ENCODE assay signal across 11 cellular contexts in the genomic region with DNA sequence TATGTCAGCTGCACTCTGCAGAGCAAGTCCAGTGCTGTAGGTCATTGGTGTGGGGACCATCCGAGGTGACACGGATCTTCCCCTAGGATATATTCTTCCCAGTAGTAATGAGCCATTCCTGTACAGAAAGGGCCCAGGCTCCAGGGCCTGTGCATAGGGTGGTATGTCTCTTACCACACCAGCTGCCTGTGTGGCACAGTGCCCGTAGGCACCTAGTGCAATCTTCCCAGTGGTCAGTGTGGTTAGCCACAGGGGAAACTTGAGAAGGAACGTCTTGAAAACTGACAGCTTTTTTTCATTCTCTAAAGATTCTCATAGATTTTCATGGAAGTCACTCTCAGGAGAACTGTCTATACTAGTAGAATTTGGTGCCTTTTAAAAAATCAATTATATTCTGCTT. TPM values are rescaled to one million over a fixed set of nuclear protein-coding genes. Genes with fewer than 3 reads are reported as not detected.
DNase-seq lines count a peak whose midpoint lies in the region; ATAC-seq lines count a peak whose summit lies in the region.
"Had no signal": no experiment of that assay in that cellular context is flagged by ENCODE, and none has a peak within 500 bp of the region (broad histone marks: within the 10 kb centered on the region; RNA-seq: fewer than 3 reads in every experiment).

No MANE protein-coding gene starts in this region.

- in situ Hi-C loops in SK-MEL-5 (cut with HindIII; ENCODE audit: low pct_unique_long_range_greater_than_20kb, low sequenced_read_pairs): no loop called here

- ATAC-seq in HG02759 (IDR thresholded peaks at IDR 0.05; ENCODE audit: unreplicated experiment) (no peak), HG03025 (IDR thresholded peaks at IDR 0.05; ENCODE audit: low FRiP score, unreplicated experiment) (no peak)
- ATAC-seq: GM23338 had no signal

- peak; percentile 41 for DNase-seq in Ammon's horn (ENCODE audit: low spot score)
- DNase-seq in HCEC 1CT: peak; percentile 83
- DNase-seq in SK-MEL-5 (ENCODE audit: low read depth, low spot score): peak; percentile 60
- peak; percentile 71 for DNase-seq in foreskin melanocyte
- no peak for DNase-seq in NK-92 treated with Interleukin-12 subunit alpha and Interleukin-12 subunit beta, amount 100 ng/mL, for 24 hours (lab: John Stamatoyannopoulos, UW)
- no peak for DNase-seq in dermis blood vessel endothelial cell
- DNase-seq: activated naive CD4-positive, alpha-beta T cell treated with anti-CD3 and anti-CD28 coated beads, Interleukin-2, amount 10 ng/mL, durations not matched to agents 7 days and 5 days; nucleus accumbens had no signal

RNA-seq across cellular contexts. Expression of a gene that starts 39.8 kb away (rescaled TPM):
- 182 and 186 TPM in 2 replicates for total RNA-seq in SK-MEL-5 (2014; rRNA removed; shearing (Covaris generic))
- polyA plus RNA-seq in SK-MEL-5 (2015; cell fraction: cytosol; rRNA removed): 175 and 190 TPM in 2 replicates
- 14.5 and 28.8 TPM in 2 replicates for polyA plus RNA-seq in SK-MEL-5 (2015; cell fraction: nucleus; rRNA removed)
- total RNA-seq in dermis blood vessel endothelial cell: 8.7 and 8.8 TPM in 2 replicates

Comparison
In these comparisons a context has a peak if more than half of its experiments do, and no peak if none do; other contexts are left out.
1. DNase-seq: peak in Ammon's horn (single experiment), HCEC 1CT (single experiment), SK-MEL-5 (single experiment) and foreskin melanocyte (single experiment); none in NK-92 treated with Interleukin-12 subunit alpha and Interleukin-12 subunit beta, amount 100 ng/mL, for 24 hours (single experiment) and dermis blood vessel endothelial cell (single experiment).
2. RNA of a gene that starts 39.8 kb away (total RNA-seq): 182 to 186 TPM in SK-MEL-5; 8.7 to 8.8 TPM in dermis blood vessel endothelial cell; every median in the first group is over 10 times any median in the second.